1 cellular context compared by ENCODE assay signal in genomic region chr12:2074792-2075191, GRCh38.
TF ChIP-seq lines count a peak whose summit lies in the region.

No MANE protein-coding gene starts in this region.

TF ChIP-seq in HEK293, 187 proteins besides CTCF, POLR2A, EP300 and RAD21:
- peak; percentile 81 for TF ChIP-seq ZIC2 (tag by site-specific recombination; IDR thresholded peaks at IDR 0.05)
- no peak for TF ChIP-seq ZNF501 (tag by site-specific recombination; IDR thresholded peaks at IDR 0.05)
- no peak for TF ChIP-seq ZNF785 (tag by site-specific recombination; IDR thresholded peaks at IDR 0.05)
- TF ChIP-seq KLF1 (tag by site-specific recombination; IDR thresholded peaks at IDR 0.05), result no peak
- no peak for TF ChIP-seq ZNF311 (tag by site-specific recombination; IDR thresholded peaks at IDR 0.05; ENCODE audit: borderline replicate concordance)
- no peak for TF ChIP-seq ZNF354C (tag by site-specific recombination; IDR thresholded peaks at IDR 0.05; ENCODE audit: borderline replicate concordance, low read depth)
TF ChIP-seq in HEK293: peak in this region for 1.
